9 cellular contexts compared by ENCODE assay signal in genomic region chr18:70454705-70455322, GRCh38.
DNase-seq lines count a peak whose midpoint lies in the region; ATAC-seq and TF ChIP-seq lines count a peak whose summit lies in the region.
"Had no signal": no experiment of that assay in that cellular context is flagged by ENCODE, and none has a peak within 500 bp of the region (broad histone marks: within the 10 kb centered on the region; RNA-seq: fewer than 3 reads in every experiment).

No MANE protein-coding gene starts in this region.

- intact Hi-C loops in naive thymus-derived CD4-positive, alpha-beta T cell (cut with micrococcal nuclease) = loop anchor here (1.0 kb wide), 3 partner anchors 259 to 1608 kb away; no protein-coding TSS in a partner anchor

- CTCF ChIA-PET in SK-N-SH (lab: Yijun Ruan, JAX) = interaction anchor here (0.6 to 8.6 kb wide), 26 partner anchors 9 to 302 kb away, joined by 3 to 108 read pairs (median 5); partner anchors contain the start of gene RTTN
- CTCF ChIA-PET in naive thymus-derived CD4-positive, alpha-beta T cell (lab: Charles Lee) = interaction anchor here (0.7 to 0.8 kb wide), 2 partner anchors 46 to 261 kb away, joined by 3 to 4 read pairs; no protein-coding TSS in a partner anchor

- H3K4me1 ChIP-seq in SK-N-SH (ENCODE audit: control insufficient read depth in 1 of 2, insufficient read depth in 2 of 2, low read depth in 1 of 2, low read length in 1 of 2) = no peaks in the 10 kb centered on the region; a peak in 1 of 4 replicates
- H3K4me1 ChIP-seq in naive thymus-derived CD4-positive, alpha-beta T cell (ENCODE audit: control insufficient read depth in 2 of 2, insufficient read depth in 2 of 2, low read length in 2 of 2) = no peaks in the 10 kb centered on the region

- H3K27ac Mint-ChIP-seq in naive thymus-derived CD4-positive, alpha-beta T cell = no peak overlapping the region
- H3K27ac Mint-ChIP-seq: T-cell had no signal

- H3K9me3 ChIP-seq in SK-N-SH = no peaks in the 10 kb centered on the region
- H3K9me3 ChIP-seq in naive thymus-derived CD4-positive, alpha-beta T cell (ENCODE audit: control insufficient read depth in 2 of 3, low read length in 3 of 3) = no peaks in the 10 kb centered on the region

- H3K4me1 Mint-ChIP-seq in naive thymus-derived CD4-positive, alpha-beta T cell = no peaks in the 10 kb centered on the region
- H3K4me1 Mint-ChIP-seq: T-cell had no signal

- H3K79me2 ChIP-seq in SK-N-SH (ENCODE audit: insufficient read depth) = no peaks in the 10 kb centered on the region

- DNase-seq in AG20443 (ENCODE audit: low spot score) (peak; percentile 67), GM12864 (ENCODE audit: low read depth) (peak; percentile 24), HFF-Myc (ENCODE audit: extremely low read depth, low read depth) (peak; percentile 46), MV-4-11 (lab: John Stamatoyannopoulos, UW) (peak; percentile 65), SK-N-SH (peak; percentile 55), epidermal melanocyte (ENCODE audit: insufficient read length, low spot score) (peak; percentile 31)
- peak in 6 of 9 donors; percentile 8 to 43 (median 32) for DNase-seq in naive thymus-derived CD4-positive, alpha-beta T cell
- no peak for DNase-seq in stimulated activated naive CD4-positive, alpha-beta T cell treated with Interleukin-2 at 50 U/mL for 16 hours (lab: John Stamatoyannopoulos, UW)

- H3K4me3 Mint-ChIP-seq in naive thymus-derived CD4-positive, alpha-beta T cell = no peak overlapping the region
- H3K4me3 Mint-ChIP-seq: T-cell had no signal

- no peak for TF ChIP-seq EP300 in SK-N-SH (IDR thresholded peaks at IDR 0.05; ENCODE audit: borderline replicate concordance in 1 of 2, low read depth in 1 of 2, low read length in 1 of 2)

- POLR2A ChIA-PET in SK-N-SH (lab: Yijun Ruan, JAX) = no interaction called here
- POLR2A ChIA-PET in naive thymus-derived CD4-positive, alpha-beta T cell (lab: Charles Lee) = no interaction called here

- H3K27me3 ChIP-seq in SK-N-SH (ENCODE audit: insufficient read depth) = no peaks in the 10 kb centered on the region
- H3K27me3 ChIP-seq in naive thymus-derived CD4-positive, alpha-beta T cell (ENCODE audit: control insufficient read depth in 2 of 2, insufficient read depth in 2 of 2, low read length in 2 of 2) = no peaks in the 10 kb centered on the region

- TF ChIP-seq RAD21 in SK-N-SH (IDR thresholded peaks at IDR 0.05; ENCODE audit: low read length) = peak; percentile 77

- WGBS in SK-N-SH (ENCODE audit: low lambda C conversion rate) = 44% methylated on average over 5 of the region's 5 CpGs

- H3K36me3 ChIP-seq in SK-N-SH (replicated peaks in 1 of 2; ENCODE audit: control insufficient read depth in 1 of 2, insufficient read depth in 2 of 2, low read length in 1 of 2) = no peaks in the 10 kb centered on the region
- no peaks in the 10 kb centered on the region for H3K36me3 ChIP-seq in naive thymus-derived CD4-positive, alpha-beta T cell (ENCODE audit: control insufficient read depth in 2 of 3, insufficient read depth in 3 of 3, low read length in 3 of 3)

- ATAC-seq in naive thymus-derived CD4-positive, alpha-beta T cell = peak; percentile 57

- H3K9me2 ChIP-seq in SK-N-SH = no peaks in the 10 kb centered on the region

- no peaks in the 10 kb centered on the region for H4K20me1 ChIP-seq in SK-N-SH (ENCODE audit: insufficient read depth)

- H3F3A ChIP-seq in SK-N-SH (replicated peaks; ENCODE audit: insufficient read depth) = peaks cover 6% of the 10 kb centered on the region

- no peak overlapping the region for H3K4me3 ChIP-seq in GM12864 (ENCODE audit: low read depth, low read length)
- H3K4me3 ChIP-seq in HFF-Myc (replicated peaks; ENCODE audit: low read depth, low read length) = no peak overlapping the region
- no peak overlapping the region; a peak in 1 of 4 replicates for H3K4me3 ChIP-seq in SK-N-SH (ENCODE audit: low read depth in 2 of 2, low read length in 1 of 2)
- H3K4me3 ChIP-seq in naive thymus-derived CD4-positive, alpha-beta T cell (ENCODE audit: low read length) = no peak overlapping the region

- H3K4me2 ChIP-seq in SK-N-SH = no peak overlapping the region

- TF ChIP-seq CTCF in GM12864 (IDR thresholded peaks at IDR 0.05; ENCODE audit: low read depth, low read length, missing control alignments) (peak; percentile 69), HFF-Myc (IDR thresholded peaks at IDR 0.05; ENCODE audit: low read depth, low read length, missing control alignments) (peak; percentile 77), SK-N-SH (IDR thresholded peaks at IDR 0.05) (peak; percentile 96)

- H3K36me3 Mint-ChIP-seq in naive thymus-derived CD4-positive, alpha-beta T cell = no peaks in the 10 kb centered on the region
- H3K36me3 Mint-ChIP-seq: T-cell had no signal

- peaks cover 0 to 13% (median 3%) of the 10 kb centered on the region in 5 donors for H3K27me3 Mint-ChIP-seq in naive thymus-derived CD4-positive, alpha-beta T cell

- H3K27ac ChIP-seq in SK-N-SH (ENCODE audit: low read depth in 2 of 2, low read length in 1 of 2) = no peak overlapping the region
- H3K27ac ChIP-seq in naive thymus-derived CD4-positive, alpha-beta T cell (ENCODE audit: low read depth, low read length) = no peak overlapping the region

- no peak overlapping the region for H3K9ac ChIP-seq in SK-N-SH

- H3K9me3 Mint-ChIP-seq in naive thymus-derived CD4-positive, alpha-beta T cell = no peaks in the 10 kb centered on the region
- H3K9me3 Mint-ChIP-seq: T-cell had no signal

- H2AFZ ChIP-seq in SK-N-SH (ENCODE audit: low read depth) = no peak overlapping the region

TF ChIP-seq in SK-N-SH, 30 proteins besides CTCF, POLR2A, EP300 and RAD21:
- TF ChIP-seq SMC3 (IDR thresholded peaks at IDR 0.05; ENCODE audit: low read depth, low read length) (peak; percentile 59), FOXJ3 (CRISPR knock-in tag; IDR thresholded peaks at IDR 0.05) (no peak), POLR2AphosphoS5 (IDR thresholded peaks at IDR 0.05; ENCODE audit: low read depth, low read length) (no peak)
